23 cellular contexts compared by ENCODE assay signal in genomic region chr9:112868461-112868860, GRCh38. TPM values are rescaled to one million over a fixed set of nuclear protein-coding genes. Genes with fewer than 3 reads are reported as not detected.
DNase-seq lines count a peak whose midpoint lies in the region; ATAC-seq and TF ChIP-seq lines count a peak whose summit lies in the region.
"Had no signal": no experiment of that assay in that cellular context is flagged by ENCODE, and none has a peak within 500 bp of the region (broad histone marks: within the 10 kb centered on the region; RNA-seq: fewer than 3 reads in every experiment).

No MANE protein-coding gene starts in this region.

- POLR2A ChIA-PET in A673 (lab: Charles Lee; ENCODE audit: low non-redundant PET), result no interaction called here
- POLR2A ChIA-PET in PC-9 (lab: Charles Lee; ENCODE audit: unreplicated experiment), result interaction anchor here (0.5 to 0.6 kb wide), 2 partner anchors 9 to 34 kb away, joined by 5 read pairs; no protein-coding TSS in a partner anchor

- peaks cover 22% of the 10 kb centered on the region for H3F3A ChIP-seq in PC-9 (ENCODE audit: insufficient read depth, low read depth)

- H3K79me2 ChIP-seq in PC-9 (ENCODE audit: low read depth), result no peaks in the 10 kb centered on the region

- 83 to 88% methylated on average over 9 to 10 of the region's 10 CpGs for WGBS in esophagus squamous epithelium, 2 donors
- WGBS in psoas muscle, 3 donors, result 71 to 86% (median 74%) methylated on average over 10 of the region's 10 CpGs

- H3K27me3 ChIP-seq in A673 (replicated peaks; ENCODE audit: insufficient read depth, low read depth, low read length, poor library complexity), result no peaks in the 10 kb centered on the region
- no peaks in the 10 kb centered on the region for H3K27me3 ChIP-seq in PC-9 (ENCODE audit: insufficient read depth, low read depth)
- H3K27me3 ChIP-seq in esophagus squamous epithelium, result no peaks in the 10 kb centered on the region
- H3K27me3 ChIP-seq in psoas muscle (ENCODE audit: insufficient read depth in 3 of 3, low read length in 2 of 3), result no peaks in the 10 kb centered on the region
- H3K27me3 ChIP-seq: ovary, upper lobe of right lung had no signal

- H3K36me3 ChIP-seq in A673 (ENCODE audit: insufficient read depth, low read length, poor library complexity, severe bottlenecking) (no peaks in the 10 kb centered on the region), PC-9 (ENCODE audit: low read depth) (no peaks in the 10 kb centered on the region), esophagus squamous epithelium (peaks cover 0 to 51% (median 0%) of the 10 kb centered on the region in 3 donors), psoas muscle (ENCODE audit: insufficient read depth in 1 of 2, low read depth in 1 of 2) (peaks cover 0 to 18% of the 10 kb centered on the region in 2 donors)
- H3K36me3 ChIP-seq: ovary had no signal

- H3K9me3 ChIP-seq in A673 (ENCODE audit: low read depth, low read length, poor library complexity, severe bottlenecking) (no peaks in the 10 kb centered on the region), PC-9 (ENCODE audit: insufficient read depth, low read depth) (no peaks in the 10 kb centered on the region), esophagus squamous epithelium (no peaks in the 10 kb centered on the region), psoas muscle (no peaks in the 10 kb centered on the region)
- H3K9me3 ChIP-seq: ovary, upper lobe of right lung had no signal

- H3K4me3 ChIP-seq in A673 (ENCODE audit: low read depth, low read length, poor library complexity, severe bottlenecking) (no peak overlapping the region), PC-9 (no peak overlapping the region; the same call in 1 of the 2 replicates), esophagus squamous epithelium (no peak overlapping the region), psoas muscle (no peak overlapping the region)
- H3K4me3 ChIP-seq: coronary artery, ovary, upper lobe of right lung had no signal

- ATAC-seq in psoas muscle (no peak), GM21825 (IDR thresholded peaks at IDR 0.05; ENCODE audit: unreplicated experiment) (no peak)

- intact Hi-C loops in A673 (cut with micrococcal nuclease; ENCODE audit: unreplicated experiment) (no loop called here), PC-9 (cut with micrococcal nuclease; ENCODE audit: unreplicated experiment) (no loop called here), esophagus squamous epithelium (cut with DNase I) (no loop called here), psoas muscle (cut with DNase I) (no loop called here)

- CTCF ChIA-PET in A673 (lab: Charles Lee) (no interaction called here), PC-9 (lab: Charles Lee) (interaction anchor here (0.6 to 1.0 kb wide), 3 partner anchors 15 to 35 kb away, joined by 3 read pairs; no protein-coding TSS in a partner anchor)

- DNase-seq in A673 (ENCODE audit: low spot score), result no peak
- DNase-seq in PC-9, result peak; percentile 36 to 76
- no peak for DNase-seq in esophagus squamous epithelium (lab: John Stamatoyannopoulos, UW)
- no peak for DNase-seq in psoas muscle
- DNase-seq in NCI-H446 (lab: John Stamatoyannopoulos, UW), result no peak
- no peak for DNase-seq in NCI-H1930 (lab: John Stamatoyannopoulos, UW)
- no peak for DNase-seq in AG08395 (ENCODE audit: low spot score)
- DNase-seq: activated CD4-positive, alpha-beta T cell treated with anti-CD3 and anti-CD28 coated beads, Interleukin-2, amount 50 U/mL, for 1 hour; activated naive CD4-positive, alpha-beta T cell treated with anti-CD3 and anti-CD28 coated beads, Interleukin-2, amount 10 ng/mL, durations not matched to agents 7 days and 5 days; DMS79; GOT3; naive B cell; NCI-H1694; NCI-H69; ovary; stimulated activated CD4-positive, alpha-beta T cell treated with anti-CD3 and anti-CD28 coated beads, Interleukin-15, amount 100 ng/mL, for 24 hours; T-helper 9 cell; upper lobe of right lung; WERI-Rb-1 had no signal

- TF ChIP-seq CTCF in A673 (conservative IDR thresholded peaks at IDR 0.05; ENCODE audit: low read depth, low read length) (no peak), PC-9 (conservative IDR thresholded peaks at IDR 0.05) (no peak), esophagus squamous epithelium (IDR thresholded peaks at IDR 0.05) (no peak), psoas muscle (IDR thresholded peaks at IDR 0.05) (no peak)

- H3K9me2 ChIP-seq in PC-9 (ENCODE audit: insufficient read depth), result no peaks in the 10 kb centered on the region

- no TSS peak for BruUV-seq in A673 (replicated peaks; lab: Mats Ljungman, UMichigan)
- BruUV-seq in PC-9 (replicated peaks; lab: Mats Ljungman, UMichigan), result no TSS peak

- H3K27ac ChIP-seq in A673 (ENCODE audit: low read depth, low read length, poor library complexity, severe bottlenecking), result peak overlapping the region; percentile 35
- peak overlapping the region; percentile 81 for H3K27ac ChIP-seq in PC-9
- H3K27ac ChIP-seq in esophagus squamous epithelium, result peak overlapping the region; percentile 61 to 79 (median 62)
- peak overlapping the region; percentile 55 for H3K27ac ChIP-seq in psoas muscle
- H3K27ac ChIP-seq: ovary, WERI-Rb-1 had no signal

- H3K4me1 ChIP-seq in A673 (ENCODE audit: insufficient read depth, low read length, poor library complexity, severe bottlenecking) (no peaks in the 10 kb centered on the region), PC-9 (replicated peaks; ENCODE audit: insufficient read depth) (peaks cover 20% of the 10 kb centered on the region), esophagus squamous epithelium (peaks cover 0 to 30% (median 7%) of the 10 kb centered on the region in 3 donors), psoas muscle (peaks cover 18% of the 10 kb centered on the region)

- H2AFZ ChIP-seq in PC-9, result no peak overlapping the region

- H4K20me1 ChIP-seq in PC-9 (ENCODE audit: insufficient read depth), result no peaks in the 10 kb centered on the region

- no peak for TF ChIP-seq POLR2A in esophagus squamous epithelium (IDR thresholded peaks at IDR 0.05)

- peak overlapping the region; percentile 48 for H3K4me2 ChIP-seq in PC-9

RNA-seq across cellular contexts. Expression of gene SLC46A2, which starts 22.2 kb away (rescaled TPM):
- total RNA-seq in A673 (2021) (not detected in 2 replicates), PC-9 (2021) (not detected in 2 replicates), esophagus squamous epithelium (1 to 10 TPM in 1 of 4 donors, under 1 TPM in 3; 0.09 to 1.6 (median 0.57) TPM), psoas muscle (not detected)
- polyA plus RNA-seq in psoas muscle, result under 1 TPM in 1 of 3 donors, not detected in 2; 0.01 TPM
- total RNA-seq: B cell, LHCN-M2 had no signal

Comparison
In these comparisons a context has a peak if more than half of its experiments do, and no peak if none do; other contexts are left out.
1. DNase-seq: peak in PC-9 (2 of 2); none in A673 (single experiment), esophagus squamous epithelium (single experiment), psoas muscle (0 of 2), NCI-H446 (0 of 2), NCI-H1930 (0 of 2) and AG08395 (single experiment).
2. Peak in every context shown above with its lines, with median percentiles within 50 percentile points of each other: H3K27ac ChIP-seq.